ENCODE assay signal across 28 cellular contexts in the genomic region with DNA sequence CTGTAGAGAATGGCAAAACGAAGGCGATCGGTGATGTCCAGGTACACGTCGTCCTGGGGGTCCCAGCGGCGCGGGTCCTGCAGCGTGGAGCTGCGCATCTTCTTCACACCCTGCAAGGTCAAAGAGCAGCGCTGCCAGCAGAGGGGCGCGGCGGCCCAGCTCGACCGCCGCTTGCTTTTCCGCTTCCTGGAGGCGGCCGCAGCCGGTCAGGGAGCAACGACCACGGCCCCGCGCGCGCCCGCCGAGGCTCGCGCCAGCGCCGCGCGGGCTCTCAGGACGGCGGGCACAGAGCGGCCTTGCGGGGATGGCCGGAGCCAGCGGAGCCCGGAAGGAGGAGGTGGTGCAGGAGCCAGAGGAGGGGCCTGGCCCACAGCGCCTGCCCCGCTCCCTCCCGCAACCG.
"Had no signal": no experiment of that assay in that cellular context is flagged by ENCODE, and none has a peak within 500 bp of the region (broad histone marks: within the 10 kb centered on the region; RNA-seq: fewer than 3 reads in every experiment).

No MANE protein-coding gene starts in this region.

- H3K9me3 Mint-ChIP-seq: activated CD4-positive, alpha-beta T cell treated with anti-CD3 and anti-CD28 coated beads, Interleukin-2, amount 10 ng/mL, durations not matched to agents 24 days and 14 days had no signal

- H3K4me3 ChIP-seq: Peyer's patch had no signal

- H3K27ac Mint-ChIP-seq: activated CD4-positive, alpha-beta T cell treated with anti-CD3 and anti-CD28 coated beads, Interleukin-2, amount 10 ng/mL, durations not matched to agents 24 days and 14 days; activated CD8-positive, alpha-beta T cell treated with anti-CD3 and anti-CD28 coated beads for 36 hours; activated naive CD8-positive, alpha-beta T cell treated with anti-CD3 and anti-CD28 coated beads for 36 hours; activated T-cell treated with anti-CD3 and anti-CD28 coated beads, Interleukin-2, amount 50 U/mL, for 72 hours; activated T-helper 17 cell treated with anti-CD3 and anti-CD28 coated beads, Interleukin-2, amount 50 U/mL, for 72 hours; T-helper 1 cell treated with Interleukin-12 subunit alpha and Interleukin-12 subunit beta and Interleukin-4 antibody, amounts not matched to agents 30 μg/mL and 1 μg/mL, for 36 hours; T-helper 2 cell treated with Interferon-gamma antibody and Interleukin-4, amounts not matched to agents 5 μg/mL and 100 μg/mL, for 36 hours had no signal

- DNase-seq: activated CD4-positive, alpha-beta T cell treated with anti-CD3 and anti-CD28 coated beads, Interleukin-2, amount 10 ng/mL, durations not matched to agents 24 days and 14 days; activated CD4-positive, alpha-beta T cell treated with anti-CD3 and anti-CD28 coated beads, Interleukin-2, amount 50 U/mL, for 4 hours; activated CD8-positive, alpha-beta T cell treated with anti-CD3 and anti-CD28 coated beads for 36 hours; activated effector memory CD4-positive, alpha-beta T cell treated with anti-CD3 and anti-CD28 coated beads, Interleukin-2, amount 50 U/mL, for 16 hours; activated naive CD4-positive, alpha-beta T cell; activated naive CD4-positive, alpha-beta T cell treated with anti-CD3 and anti-CD28 coated beads, Interleukin-2, amount 50 U/mL, for 16 hours; activated naive CD8-positive, alpha-beta T cell treated with anti-CD3 and anti-CD28 coated beads for 36 hours; activated T-cell treated with anti-CD3 and anti-CD28 coated beads, Interleukin-2, amount 50 U/mL, for 1 hour; activated T-cell treated with anti-CD3 and anti-CD28 coated beads, Interleukin-2, amount 50 U/mL, for 72 hours; amygdala; brain microvascular endothelial cell; MM.1S; MV-4-11; NCI-H1092; NCI-H1436 treated with DMSO at 0.1 percent for 48 hours; NCI-H1694 treated with DMSO at 0.1 percent for 48 hours; NCI-H2029; NCI-H345; NCI-H524 treated with DMSO at 0.1 percent for 48 hours; PC-3; Peyer's patch; RPMI8226; SIG-M5 had no signal

- H3K27me3 Mint-ChIP-seq: activated CD4-positive, alpha-beta T cell treated with anti-CD3 and anti-CD28 coated beads, Interleukin-2, amount 10 ng/mL, durations not matched to agents 24 days and 14 days; activated naive CD8-positive, alpha-beta T cell treated with anti-CD3 and anti-CD28 coated beads for 36 hours; activated T-helper 17 cell treated with anti-CD3 and anti-CD28 coated beads, Interleukin-2, amount 50 U/mL, for 72 hours; central memory CD8-positive, alpha-beta T cell had no signal

- ATAC-seq: activated CD8-positive, alpha-beta T cell treated with anti-CD3 and anti-CD28 coated beads for 36 hours; activated T-cell treated with anti-CD3 and anti-CD28 coated beads, Interleukin-2, amount 50 U/mL, for 72 hours; activated T-helper 17 cell treated with anti-CD3 and anti-CD28 coated beads, Interleukin-2, amount 50 U/mL, for 72 hours; PC-3 had no signal

- H3K27me3 ChIP-seq: brain microvascular endothelial cell, Peyer's patch had no signal

- H3K9me3 ChIP-seq: Peyer's patch had no signal

- H3K36me3 Mint-ChIP-seq: activated naive CD8-positive, alpha-beta T cell treated with anti-CD3 and anti-CD28 coated beads for 36 hours had no signal

- H3K4me3 Mint-ChIP-seq: activated CD4-positive, alpha-beta T cell treated with anti-CD3 and anti-CD28 coated beads, Interleukin-2, amount 10 ng/mL, durations not matched to agents 24 days and 14 days; activated CD8-positive, alpha-beta T cell treated with anti-CD3 and anti-CD28 coated beads for 36 hours; activated naive CD8-positive, alpha-beta T cell treated with anti-CD3 and anti-CD28 coated beads for 36 hours; activated T-cell treated with anti-CD3 and anti-CD28 coated beads, Interleukin-2, amount 50 U/mL, for 72 hours; activated T-helper 17 cell treated with anti-CD3 and anti-CD28 coated beads, Interleukin-2, amount 50 U/mL, for 72 hours; central memory CD8-positive, alpha-beta T cell; T-helper 1 cell treated with Interleukin-12 subunit alpha and Interleukin-12 subunit beta and Interleukin-4 antibody, amounts not matched to agents 30 μg/mL and 1 μg/mL, for 36 hours; T-helper 2 cell treated with Interferon-gamma antibody and Interleukin-4, amounts not matched to agents 5 μg/mL and 100 μg/mL, for 36 hours had no signal

- H3K27ac ChIP-seq: brain microvascular endothelial cell, KMS-11, Peyer's patch had no signal

- H3K36me3 ChIP-seq: brain microvascular endothelial cell, Peyer's patch had no signal

- H3K4me1 Mint-ChIP-seq: activated CD4-positive, alpha-beta T cell treated with anti-CD3 and anti-CD28 coated beads, Interleukin-2, amount 10 ng/mL, durations not matched to agents 24 days and 14 days; activated naive CD8-positive, alpha-beta T cell treated with anti-CD3 and anti-CD28 coated beads for 36 hours; activated T-helper 17 cell treated with anti-CD3 and anti-CD28 coated beads, Interleukin-2, amount 50 U/mL, for 72 hours; central memory CD8-positive, alpha-beta T cell had no signal

- H3K4me1 ChIP-seq: Peyer's patch had no signal
